Comparison of ENCODE assay signal across 12 cellular contexts in genomic region chr22:26404851-26405357, GRCh38. TPM values are rescaled to one million over a fixed set of nuclear protein-coding genes. Genes with fewer than 3 reads are reported as not detected.
DNase-seq lines count a peak whose midpoint lies in the region; ATAC-seq and TF ChIP-seq lines count a peak whose summit lies in the region.
"Had no signal": no experiment of that assay in that cellular context is flagged by ENCODE, and none has a peak within 500 bp of the region (broad histone marks: within the 10 kb centered on the region; RNA-seq: fewer than 3 reads in every experiment).

No MANE protein-coding gene starts in this region.

- H3K9ac ChIP-seq in neural cell (ENCODE audit: low read length): peak overlapping the region; percentile 4

- H3K27ac ChIP-seq in neural cell (ENCODE audit: low read length): no peak overlapping the region
- H3K27ac ChIP-seq: thyroid gland had no signal

- H3K27me3 ChIP-seq in neural cell (ENCODE audit: insufficient read depth, low read depth, low read length): no peaks in the 10 kb centered on the region
- H3K27me3 ChIP-seq: thyroid gland had no signal

- no peaks in the 10 kb centered on the region for H3K9me2 ChIP-seq in neural cell (ENCODE audit: insufficient read depth, low read length)

- no peak for TF ChIP-seq EP300 in neural cell (conservative IDR thresholded peaks at IDR 0.05; ENCODE audit: poor library complexity, severe bottlenecking)

- no peak overlapping the region for H3K4me3 ChIP-seq in neural cell (ENCODE audit: low read length)
- H3K4me3 ChIP-seq: thyroid gland had no signal

- no peaks in the 10 kb centered on the region for H3K36me3 Mint-ChIP-seq in activated T-helper 17 cell treated with anti-CD3 and anti-CD28 coated beads, Interleukin-2, amount 50 U/mL, for 72 hours (ENCODE audit: low read depth)

- H3K79me2 ChIP-seq in neural cell (replicated peaks; ENCODE audit: insufficient read depth, low read length): no peaks in the 10 kb centered on the region

- no peaks in the 10 kb centered on the region for H3K36me3 ChIP-seq in neural cell (ENCODE audit: insufficient read depth, low read length)
- H3K36me3 ChIP-seq: thyroid gland had no signal

- no peak overlapping the region for H3K4me3 Mint-ChIP-seq in activated T-helper 17 cell treated with anti-CD3 and anti-CD28 coated beads, Interleukin-2, amount 50 U/mL, for 72 hours

- H3K9me3 Mint-ChIP-seq in activated T-helper 17 cell treated with anti-CD3 and anti-CD28 coated beads, Interleukin-2, amount 50 U/mL, for 72 hours: no peaks in the 10 kb centered on the region

- peaks cover 9% of the 10 kb centered on the region for H3K4me1 Mint-ChIP-seq in activated T-helper 17 cell treated with anti-CD3 and anti-CD28 coated beads, Interleukin-2, amount 50 U/mL, for 72 hours

- TF ChIP-seq RAD21 in neural cell (conservative IDR thresholded peaks at IDR 0.05): no peak

- H2AFZ ChIP-seq in neural cell (ENCODE audit: low read depth, low read length): no peak overlapping the region

- peak overlapping the region; percentile 3 for H3K27ac Mint-ChIP-seq in activated T-helper 17 cell treated with anti-CD3 and anti-CD28 coated beads, Interleukin-2, amount 50 U/mL, for 72 hours

- peak; percentile 60 for DNase-seq in GF-D8 (lab: John Stamatoyannopoulos, UW)
- peak; percentile 89 for DNase-seq in MV-4-11 (lab: John Stamatoyannopoulos, UW)
- DNase-seq in NK-92 treated with Interleukin-12 subunit alpha and Interleukin-12 subunit beta, amount 100 ng/mL, for 24 hours (lab: John Stamatoyannopoulos, UW): no peak
- DNase-seq in NCI-H187 (lab: John Stamatoyannopoulos, UW): no peak
- DNase-seq in A172 (ENCODE audit: low spot score): no peak
- no peak for DNase-seq in superior temporal gyrus (ENCODE audit: extremely low spot score)
- DNase-seq: activated CD8-positive, alpha-beta memory T cell treated with anti-CD3 and anti-CD28 coated beads, Interleukin-2, amount 50 U/mL, for 48 hours; islet precursor cell; NCI-H510A; thyroid gland had no signal

- H4K20me1 ChIP-seq in neural cell (ENCODE audit: insufficient read depth): no peaks in the 10 kb centered on the region

- H3F3A ChIP-seq in neural cell (ENCODE audit: insufficient read depth, low read length, poor library complexity, severe bottlenecking): no peaks in the 10 kb centered on the region

- H3K27me3 Mint-ChIP-seq in activated T-helper 17 cell treated with anti-CD3 and anti-CD28 coated beads, Interleukin-2, amount 50 U/mL, for 72 hours: peaks cover 19% of the 10 kb centered on the region

- no peak for TF ChIP-seq CTCF in neural cell (IDR thresholded peaks at IDR 0.05; ENCODE audit: poor library complexity, severe bottlenecking)

- ATAC-seq in activated T-helper 17 cell treated with anti-CD3 and anti-CD28 coated beads, Interleukin-2, amount 50 U/mL, for 72 hours (replicated peaks): no peak

- no peak overlapping the region for H3K4me2 ChIP-seq in neural cell (ENCODE audit: low read length)

- H3K9me3 ChIP-seq in neural cell (ENCODE audit: low read length): no peaks in the 10 kb centered on the region
- H3K9me3 ChIP-seq: thyroid gland had no signal

TF ChIP-seq in neural cell, 6 proteins besides CTCF, POLR2A, EP300 and RAD21:
- TF ChIP-seq REST (IDR thresholded peaks at IDR 0.05; ENCODE audit: borderline replicate concordance) (no peak), MXI1 (conservative IDR thresholded peaks at IDR 0.05; ENCODE audit: poor library complexity, severe bottlenecking) (no peak), POLR2AphosphoS5 (IDR thresholded peaks at IDR 0.05) (no peak), SMC3 (conservative IDR thresholded peaks at IDR 0.05; ENCODE audit: poor library complexity) (no peak), TAF1 (IDR thresholded peaks at IDR 0.05; ENCODE audit: low read depth) (no peak), EZH2 (IDR thresholded peaks at IDR 0.05; ENCODE audit: borderline replicate concordance, insufficient read depth, low read length, poor library complexity, severe bottlenecking) (no peak)

RNA-seq across cellular contexts. Expression of gene ASPHD2, which starts 24.2 kb away (rescaled TPM):
- 10 to 100 TPM; 13.2 to 20.2 TPM for total RNA-seq in activated T-helper 17 cell treated with anti-CD3 and anti-CD28 coated beads, Interleukin-2, amount 50 U/mL, for 72 hours
- 16.7 and 18.7 TPM in 2 replicates for polyA plus RNA-seq in neural cell
- polyA minus RNA-seq in neural cell: 28.1 and 29.0 TPM in 2 replicates
- 4.0 and 4.5 TPM in 2 replicates for total RNA-seq in A172 (2014; rRNA removed; shearing (Covaris generic))

Comparison
In these comparisons a context has a peak if more than half of its experiments do, and no peak if none do; other contexts are left out.
1. DNase-seq: peak in GF-D8 (single experiment) and MV-4-11 (single experiment); none in NK-92 treated with Interleukin-12 subunit alpha and Interleukin-12 subunit beta, amount 100 ng/mL, for 24 hours (single experiment), NCI-H187 (0 of 2), A172 (single experiment) and superior temporal gyrus (single experiment).